ENCODE assay signal across 11 cellular contexts in the genomic region with DNA sequence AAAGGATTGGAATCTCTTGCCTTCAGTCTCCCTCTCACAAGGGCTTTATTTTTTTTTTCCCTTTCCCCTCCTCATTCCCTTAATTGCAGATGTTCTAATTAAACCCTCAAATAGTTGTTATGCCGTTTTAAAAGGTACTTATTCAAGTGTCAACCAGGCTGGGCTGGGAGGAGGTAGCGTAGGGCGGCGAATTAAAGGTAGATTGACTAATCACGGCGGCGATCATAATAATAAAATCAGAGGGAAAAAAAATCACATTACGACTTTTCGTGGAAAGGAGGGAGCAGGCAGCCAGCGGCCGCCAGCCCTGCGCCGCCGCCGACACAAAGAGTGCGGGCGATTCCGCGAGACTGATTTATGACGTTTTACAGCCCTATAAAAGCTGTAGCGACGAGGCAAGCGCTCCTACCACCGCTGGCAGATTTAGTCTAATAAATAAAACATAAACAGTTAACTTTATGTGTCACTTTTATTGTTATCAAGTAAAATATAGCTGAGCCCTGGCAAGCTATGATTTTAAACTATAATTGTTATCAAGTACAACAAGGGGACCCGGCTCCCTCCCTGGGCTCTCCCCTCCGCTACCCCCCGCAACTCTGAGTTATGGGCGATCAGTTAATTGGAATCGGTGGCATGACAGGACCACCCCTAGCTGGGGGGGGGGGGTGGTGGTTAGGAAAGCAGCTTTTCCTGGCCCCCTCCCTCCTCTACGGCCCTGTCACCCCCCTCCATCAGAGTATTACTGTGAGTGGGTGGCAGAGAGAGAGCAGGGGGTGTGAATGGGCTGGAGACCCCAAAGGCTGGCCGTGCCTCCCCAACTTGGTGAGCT. TPM values are rescaled to one million over a fixed set of nuclear protein-coding genes. Genes with fewer than 3 reads are reported as not detected.
DNase-seq lines count a peak whose midpoint lies in the region; ATAC-seq, FAIRE-seq and TF ChIP-seq lines count a peak whose summit lies in the region.
"Had no signal": no experiment of that assay in that cellular context is flagged by ENCODE, and none has a peak within 500 bp of the region (broad histone marks: within the 10 kb centered on the region; RNA-seq: fewer than 3 reads in every experiment).

No MANE protein-coding gene starts in this region.

- DNase-seq in COLO668 (lab: John Stamatoyannopoulos, UW; ENCODE audit: unreplicated experiment) = peak; percentile 0
- DNase-seq in LoVo (ENCODE audit: low spot score) = peak; percentile 91
- DNase-seq in colonic mucosa = peak; percentile 37
- no peak for DNase-seq in neural crest cell (ENCODE audit: low read depth, low spot score)
- DNase-seq in DMS114 treated with DMSO at 0.1 percent for 48 hours (lab: John Stamatoyannopoulos, UW; ENCODE audit: unreplicated experiment) = no peak
- DNase-seq in GM12891 (ENCODE audit: insufficient read length, low spot score) = no peak
- DNase-seq in left lung = no peak
- no peak for DNase-seq in RPMI8226
- DNase-seq: activated gamma-delta T cell treated with Interleukin-2 at 50 U/mL for 16 hours; NCI-H187 treated with DMSO at 0.1 percent for 48 hours; stimulated activated CD4-positive, alpha-beta T cell treated with anti-CD3 and anti-CD28 coated beads, Interleukin-1b, Interleukin-23, amount 100 ng/mL, for 48 hours had no signal

- H3K4me3 ChIP-seq in colonic mucosa (no peak overlapping the region), left lung (no peak overlapping the region)

- FAIRE-seq in GM12891 (lab: Jason Lieb, UNC) = no peak

- H3K9ac ChIP-seq in colonic mucosa (ENCODE audit: low read depth in 2 of 2, low read length in 2 of 2) = peak overlapping the region in 1 of 2 donors; percentile 30

- H3K9me3 Mint-ChIP-seq in neural crest cell = no peaks in the 10 kb centered on the region

- H3K27ac Mint-ChIP-seq in neural crest cell (ENCODE audit: unreplicated experiment) = no peak overlapping the region

- H3K4me1 ChIP-seq in colonic mucosa (no peaks in the 10 kb centered on the region), left lung (peaks cover 0 to 6% of the 10 kb centered on the region in 2 donors)

- no peaks in the 10 kb centered on the region for H3K4me1 Mint-ChIP-seq in neural crest cell

- intact Hi-C loops in colonic mucosa (cut with DNase I) (no loop called here), left lung (cut with DNase I) (no loop called here)

- TF ChIP-seq CTCF in colonic mucosa (IDR thresholded peaks at IDR 0.05) (no peak), neural crest cell (conservative IDR thresholded peaks at IDR 0.05) (no peak), left lung (IDR thresholded peaks at IDR 0.05) (no peak)

- ATAC-seq in left lung = no peak

- H3K9me3 ChIP-seq in colonic mucosa = no peaks in the 10 kb centered on the region
- H3K9me3 ChIP-seq in left lung = no peaks in the 10 kb centered on the region

- H3K4me3 Mint-ChIP-seq in neural crest cell = peak overlapping the region; percentile 39

- H3K27me3 Mint-ChIP-seq in neural crest cell (ENCODE audit: low read depth) = peaks cover 100% of the 10 kb centered on the region

- TF ChIP-seq POLR2A in GM12891 (IDR thresholded peaks at IDR 0.05; ENCODE audit: low read depth, low read length) = no peak

- no peak overlapping the region for H3K27ac ChIP-seq in colonic mucosa
- no peak overlapping the region for H3K27ac ChIP-seq in left lung

- no peaks in the 10 kb centered on the region for H3K36me3 ChIP-seq in colonic mucosa
- no peaks in the 10 kb centered on the region for H3K36me3 ChIP-seq in left lung

- H3K36me3 Mint-ChIP-seq in neural crest cell (ENCODE audit: low read depth) = no peaks in the 10 kb centered on the region

- H3K27me3 ChIP-seq in colonic mucosa (peaks cover 78% of the 10 kb centered on the region), left lung (peaks cover 75 to 99% of the 10 kb centered on the region in 2 donors)

TF ChIP-seq in GM12891, 5 proteins besides CTCF, POLR2A, EP300 and RAD21:
- no peak for TF ChIP-seq POU2F2 (IDR thresholded peaks at IDR 0.05; ENCODE audit: low read depth, low read length)
- no peak for TF ChIP-seq TAF1 (IDR thresholded peaks at IDR 0.05; ENCODE audit: low read depth, low read length)
- no peak for TF ChIP-seq PAX5 (IDR thresholded peaks at IDR 0.05; ENCODE audit: insufficient read depth, low read length, severe bottlenecking)
- no peak for TF ChIP-seq POLR2AphosphoS5 (IDR thresholded peaks at IDR 0.05; ENCODE audit: low read depth, low read length)
- no peak for TF ChIP-seq SPI1 (IDR thresholded peaks at IDR 0.05; ENCODE audit: low read depth, low read length)
TF ChIP-seq in GM12891: peak in this region for 0.

RNA-seq across cellular contexts. Expression of a gene that starts 1.5 kb away (rescaled TPM):
- not detected for total RNA-seq in colonic mucosa
- total RNA-seq in neural crest cell = 5.6 and 8.3 TPM in 2 replicates
- polyA plus RNA-seq in GM12891 (2012; ENCODE audit: low read depth, missing spikeins) = 2.6 TPM
- total RNA-seq in left lung = under 1 TPM; 0.68 to 0.99 TPM

RNA-seq across cellular contexts. Expression of a gene that starts 19.3 kb away (rescaled TPM):
- total RNA-seq in colonic mucosa (not detected), neural crest cell (3.5 and 3.8 TPM in 2 replicates), left lung (under 1 TPM; 0.18 to 0.32 TPM)
- not detected for polyA plus RNA-seq in GM12891 (2012; ENCODE audit: low read depth, missing spikeins)

RNA-seq across cellular contexts. Expression of a gene that starts 23.9 kb away (rescaled TPM):
- under 1 TPM in 1 of 2 donors, not detected in 1; 0.15 TPM for total RNA-seq in colonic mucosa
- total RNA-seq in neural crest cell = 10.7 and 11.0 TPM in 2 replicates
- 0.14 TPM for polyA plus RNA-seq in GM12891 (2012; ENCODE audit: low read depth, missing spikeins)
- under 1 TPM; 0.93 to 0.97 TPM for total RNA-seq in left lung

RNA-seq across cellular contexts. Expression of a gene that starts 43.3 kb away (rescaled TPM):
- total RNA-seq in colonic mucosa (not detected), neural crest cell (4.5 and 4.8 TPM in 2 replicates), left lung (under 1 TPM in 1 of 2 donors, not detected in 1; 0.12 TPM)
- not detected for polyA plus RNA-seq in GM12891 (2012; ENCODE audit: low read depth, missing spikeins)

RNA-seq across cellular contexts. Expression of a gene that starts 52.2 kb away (rescaled TPM):
- total RNA-seq in colonic mucosa = not detected
- total RNA-seq in neural crest cell = 5.6 and 6.3 TPM in 2 replicates
- polyA plus RNA-seq in GM12891 (2012; ENCODE audit: low read depth, missing spikeins) = 0.06 TPM
- total RNA-seq in left lung = under 1 TPM in 1 of 2 donors, not detected in 1; 0.32 TPM

Comparison
In these comparisons a context has a peak if more than half of its experiments do, and no peak if none do; other contexts are left out.
1. DNase-seq: peak in COLO668 (single experiment), LoVo (single experiment) and colonic mucosa (single experiment); none in neural crest cell (single experiment), DMS114 treated with DMSO at 0.1 percent for 48 hours (single experiment), GM12891 (single experiment), left lung (0 of 2) and RPMI8226 (single experiment).